In the genomic region with DNA sequence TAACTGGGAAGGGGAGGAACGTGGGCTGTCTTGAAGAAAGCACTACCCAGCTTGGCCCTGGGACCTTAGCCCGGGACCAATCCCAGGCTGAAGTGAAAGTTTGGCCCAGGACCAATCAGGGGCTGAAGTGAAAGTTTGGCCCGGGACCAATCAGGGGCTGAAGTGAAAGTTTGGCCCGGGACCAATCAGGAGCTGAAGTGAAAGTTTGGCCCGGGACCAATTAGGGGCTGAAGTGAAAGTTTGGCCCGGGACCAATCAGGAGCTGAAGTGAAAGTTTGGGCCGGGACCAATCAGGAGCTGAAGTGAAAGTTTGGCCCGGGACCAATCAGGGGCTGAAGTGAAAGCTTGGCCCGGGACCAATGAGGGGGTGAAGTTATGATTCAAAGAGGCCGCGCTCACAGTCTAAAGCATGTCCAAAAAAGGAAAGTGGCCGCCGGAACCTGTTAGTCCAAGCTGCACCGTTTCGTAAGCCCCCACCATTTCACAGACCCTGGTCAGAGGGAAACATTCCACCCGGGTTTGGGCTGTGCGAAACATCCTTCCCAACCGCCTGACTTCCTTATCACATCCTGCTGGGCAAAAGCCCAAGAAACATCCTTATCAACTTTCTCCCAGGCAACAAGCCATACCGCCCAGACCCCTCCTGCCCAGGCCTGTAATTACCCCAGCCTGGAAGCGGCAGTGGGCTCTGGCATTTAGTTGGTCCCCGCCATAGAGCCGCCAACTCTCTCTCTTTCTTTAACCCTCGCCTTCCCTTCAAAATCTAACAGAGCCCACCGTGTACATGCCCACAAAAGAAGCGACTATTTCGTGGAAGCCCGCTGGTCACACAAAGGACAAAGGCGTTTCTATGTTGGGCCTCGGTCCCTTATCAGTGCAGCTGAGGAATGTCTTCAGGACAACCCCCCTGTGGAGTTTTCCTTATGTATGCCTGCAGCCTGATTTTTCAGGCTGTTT, we compare ENCODE assay signal across 8 cellular contexts. TPM values are rescaled to one million over a fixed set of nuclear protein-coding genes. Genes with fewer than 3 reads are reported as not detected.
DNase-seq lines count a peak whose midpoint lies in the region; ATAC-seq and TF ChIP-seq lines count a peak whose summit lies in the region.

No MANE protein-coding gene starts in this region.

- CTCF ChIA-PET in OCI-LY7 (lab: Charles Lee; ENCODE audit: unreplicated experiment) = no interaction called here

- peak overlapping the region; percentile 84 for H3K4me2 ChIP-seq in BLaER1
- H3K4me2 ChIP-seq in OCI-LY7 (ENCODE audit: low read length) = peak overlapping the region; percentile 67

- POLR2A ChIA-PET in OCI-LY7 (lab: Charles Lee) = interaction anchor here (0.6 to 0.7 kb wide), 2 partner anchors 50 to 683 kb away, joined by 3 to 8 read pairs; no protein-coding TSS in a partner anchor

- no peak for TF ChIP-seq CTCF in OCI-LY7 (conservative IDR thresholded peaks at IDR 0.05; ENCODE audit: low read length)
- TF ChIP-seq CTCF in body of pancreas (IDR thresholded peaks at IDR 0.05) = no peak
- no peak for TF ChIP-seq CTCF in sigmoid colon (IDR thresholded peaks at IDR 0.05)

- H3K9ac ChIP-seq in BLaER1 = peak overlapping the region; percentile 83

- no peak for TF ChIP-seq EP300 in sigmoid colon (IDR thresholded peaks at IDR 0.05)

- 2 to 3% methylated on average over 29 of the region's 29 CpGs for WGBS in body of pancreas, 2 donors
- WGBS in sigmoid colon, 2 donors = 2 to 3% methylated on average over 29 of the region's 29 CpGs

- peak; percentile 32 for DNase-seq in GM19238 (ENCODE audit: insufficient read length, low spot score)
- peak; percentile 42 for DNase-seq in OCI-LY7 (ENCODE audit: low spot score)
- peak; percentile 60 to 70 (median 64) for DNase-seq in body of pancreas
- DNase-seq in sigmoid colon = peak; percentile 69

- H3K79me2 ChIP-seq in OCI-LY7 (ENCODE audit: insufficient read depth, low read depth, low read length) = peaks cover 5% of the 10 kb centered on the region; the same call in 1 of the 2 replicates

- peak overlapping the region; percentile 84 for H3K4me3 ChIP-seq in BLaER1
- peak overlapping the region; percentile 73 for H3K4me3 ChIP-seq in OCI-LY7 (ENCODE audit: low read depth, low read length, poor library complexity, severe bottlenecking)
- H3K4me3 ChIP-seq in body of pancreas = peak overlapping the region; percentile 52 to 90
- H3K4me3 ChIP-seq in iPS-11a (ENCODE audit: low read depth, low read length) = peak overlapping the region; percentile 100
- H3K4me3 ChIP-seq in sigmoid colon = peak overlapping the region; percentile 53 to 76 (median 71)

- peaks cover 49% of the 10 kb centered on the region for H3K36me3 ChIP-seq in BLaER1
- peaks cover 32% of the 10 kb centered on the region for H3K36me3 ChIP-seq in OCI-LY7 (ENCODE audit: insufficient read depth, low read length)
- H3K36me3 ChIP-seq in body of pancreas (replicated peaks in 1 of 2; ENCODE audit: insufficient read depth in 1 of 2, low read depth in 2 of 2) = no peaks in the 10 kb centered on the region
- H3K36me3 ChIP-seq in sigmoid colon = no peaks in the 10 kb centered on the region

- H3K9me3 ChIP-seq in BLaER1 = peaks cover 71% of the 10 kb centered on the region
- H3K9me3 ChIP-seq in OCI-LY7 (ENCODE audit: low read length) = peaks cover 33% of the 10 kb centered on the region; the same call in 1 of the 2 replicates
- peaks cover 0 to 16% (median 0%) of the 10 kb centered on the region in 3 donors for H3K9me3 ChIP-seq in body of pancreas
- peaks cover 0 to 32% (median 5%) of the 10 kb centered on the region in 4 donors for H3K9me3 ChIP-seq in sigmoid colon

- intact Hi-C loops in OCI-LY7 (cut with micrococcal nuclease; ENCODE audit: unreplicated experiment) (loop anchor here (2.0 to 5.0 kb wide), 2 partner anchors 85 to 306 kb away; partner anchors contain the start of genes ZNF420 and ZNF567), body of pancreas (cut with DNase I) (no loop called here), sigmoid colon (cut with DNase I) (loop anchor here (2.0 kb wide), 5 partner anchors 25 to 307 kb away; partner anchors contain the start of genes ZNF345, ZNF420, ZNF461 and ZNF790)

- no TSS peak for BruUV-seq in OCI-LY7 (replicated peaks; lab: Mats Ljungman, UMichigan)

- TF ChIP-seq POLR2A in body of pancreas (IDR thresholded peaks at IDR 0.05) (no peak), sigmoid colon (IDR thresholded peaks at IDR 0.05) (no peak)

- ATAC-seq in body of pancreas = peak; percentile 17
- ATAC-seq in HG03159 (IDR thresholded peaks at IDR 0.05; ENCODE audit: unreplicated experiment) = no peak
- ATAC-seq in GM21515 (IDR thresholded peaks at IDR 0.05; ENCODE audit: unreplicated experiment) = no peak

- peak overlapping the region; percentile 97; the same call in 1 of the 2 replicates for H2AFZ ChIP-seq in OCI-LY7 (ENCODE audit: low read length)

- H3K9me2 ChIP-seq in OCI-LY7 (ENCODE audit: insufficient read depth, low read length) = no peaks in the 10 kb centered on the region

- H4K20me1 ChIP-seq in BLaER1 = no peaks in the 10 kb centered on the region
- no peaks in the 10 kb centered on the region for H4K20me1 ChIP-seq in OCI-LY7 (ENCODE audit: insufficient read depth, low read length)

- peaks cover 10% of the 10 kb centered on the region for H3K4me1 ChIP-seq in BLaER1
- H3K4me1 ChIP-seq in OCI-LY7 (ENCODE audit: insufficient read depth, low read length, poor library complexity, severe bottlenecking) = peaks cover 10% of the 10 kb centered on the region
- H3K4me1 ChIP-seq in body of pancreas = peaks cover 14% of the 10 kb centered on the region
- peaks cover 0 to 20% (median 10%) of the 10 kb centered on the region in 4 donors for H3K4me1 ChIP-seq in sigmoid colon

- peak overlapping the region; percentile 87 for H3K27ac ChIP-seq in BLaER1
- peak overlapping the region; percentile 47 for H3K27ac ChIP-seq in OCI-LY7 (ENCODE audit: low read depth, low read length, poor library complexity, severe bottlenecking)
- peak overlapping the region; percentile 58 to 86 (median 69) for H3K27ac ChIP-seq in body of pancreas
- H3K27ac ChIP-seq in sigmoid colon = peak overlapping the region; percentile 80 to 88 (median 84)

- no peaks in the 10 kb centered on the region for H3K27me3 ChIP-seq in BLaER1
- H3K27me3 ChIP-seq in body of pancreas = no peaks in the 10 kb centered on the region
- H3K27me3 ChIP-seq in sigmoid colon = peaks cover 0 to 9% (median 0%) of the 10 kb centered on the region in 3 donors

RNA-seq across cellular contexts. Expression of gene ZNF850, which starts 1.1 kb away (rescaled TPM):
- 3.1 and 10.6 TPM in 2 replicates for total RNA-seq in OCI-LY7 (2014; rRNA removed; shearing (Covaris generic))
- total RNA-seq in OCI-LY7 (2022) = 8.4 and 9.5 TPM in 2 replicates
- 1 to 10 TPM; 1.3 to 1.6 TPM for total RNA-seq in body of pancreas
- 1 to 10 TPM; 2.2 to 4.6 (median 3.3) TPM for total RNA-seq in sigmoid colon
- 1 to 10 TPM in 1 of 3 donors, under 1 TPM in 2; 0.23 to 1.2 (median 0.55) TPM for polyA plus RNA-seq in sigmoid colon
